In genomic region chr6:146347090-146347489, GRCh38 we compare ENCODE assay signal across 24 cellular contexts.
"Had no signal": no experiment of that assay in that cellular context is flagged by ENCODE, and none has a peak within 500 bp of the region (broad histone marks: within the 10 kb centered on the region; RNA-seq: fewer than 3 reads in every experiment).

No MANE protein-coding gene starts in this region.

- H3K79me2 ChIP-seq: hepatocyte had no signal

- H3K27ac ChIP-seq: coronary artery, dorsolateral prefrontal cortex, esophagus muscularis mucosa, foreskin keratinocyte, gastroesophageal sphincter, hepatocyte, left ventricle myocardium inferior, lower lobe of right lung had no signal

- H3K4me2 ChIP-seq: hepatocyte had no signal

- H3K27me3 ChIP-seq: dorsolateral prefrontal cortex, esophagus muscularis mucosa, foreskin keratinocyte, gastroesophageal sphincter, hepatocyte had no signal

- H3K36me3 ChIP-seq: esophagus muscularis mucosa, gastroesophageal sphincter, left ventricle myocardium inferior, lower lobe of right lung had no signal

- H3K4me3 ChIP-seq: coronary artery, dorsolateral prefrontal cortex, esophagus muscularis mucosa, gastroesophageal sphincter, hepatocyte, left ventricle myocardium inferior, lower lobe of right lung, mucosa of descending colon had no signal

- H2AFZ ChIP-seq: hepatocyte had no signal

- H3K4me1 ChIP-seq: esophagus muscularis mucosa, foreskin keratinocyte, gastroesophageal sphincter, left ventricle myocardium inferior, lower lobe of right lung had no signal

- DNase-seq: dermis blood vessel endothelial cell; dorsolateral prefrontal cortex; effector CD4-positive, alpha-beta T cell; effector memory CD4-positive, alpha-beta T cell; foreskin keratinocyte; hypothalamus; immature natural killer cell; islet precursor cell; kidney; kidney glomerular epithelial cell; left colon; left ventricle myocardium inferior; lower lobe of right lung; mesenchymal stem cell; mucosa of descending colon; naive B cell had no signal

- FAIRE-seq: colon, endothelial cell of umbilical vein, frontal cortex, kidney had no signal

- H3K9me3 ChIP-seq: esophagus muscularis mucosa, gastroesophageal sphincter, left ventricle myocardium inferior, lower lobe of right lung, mucosa of descending colon had no signal

- ATAC-seq: foreskin keratinocyte, gastroesophageal sphincter, left colon, left lobe of liver, lower lobe of right lung, mucosa of descending colon had no signal
